ENCODE assay signal across 13 cellular contexts in genomic region chr21:33937931-33938339, GRCh38. TPM values are rescaled to one million over a fixed set of nuclear protein-coding genes. Genes with fewer than 3 reads are reported as not detected.
A peak's percentile ranks its signal among the peaks of the same experiment; 100 is the strongest.
DNase-seq lines count a peak whose midpoint lies in the region; ATAC-seq and TF ChIP-seq lines count a peak whose summit lies in the region.
"Had no signal": no experiment of that assay in that cellular context is flagged by ENCODE, and none has a peak within 500 bp of the region (broad histone marks: within the 10 kb centered on the region; RNA-seq: fewer than 3 reads in every experiment).

No MANE protein-coding gene starts in this region.

- H3K4me3 Mint-ChIP-seq in WTC11, result no peak overlapping the region
- H3K4me3 Mint-ChIP-seq in endothelial cell (ENCODE audit: unreplicated experiment), result no peak overlapping the region
- H3K4me3 Mint-ChIP-seq in neural progenitor cell, result no peak overlapping the region
- H3K4me3 Mint-ChIP-seq: brain had no signal

- CTCF ChIA-PET in WTC11 (lab: Charles Lee), result interaction anchor here (0.6 kb wide), 1 partner anchor 204 kb away, joined by 5 read pairs; no protein-coding TSS in a partner anchor

- H3K4me1 ChIP-seq in effector memory CD4-positive, alpha-beta T cell (ENCODE audit: control insufficient read depth, insufficient read depth, low read length, poor library complexity, severe bottlenecking), result peaks cover 51% of the 10 kb centered on the region
- H3K4me1 ChIP-seq in heart right ventricle (peaks cover 0 to 31% (median 5%) of the 10 kb centered on the region in 9 donors), neural progenitor cell (no peaks in the 10 kb centered on the region)

- no peaks in the 10 kb centered on the region; the same call in 1 of the 2 replicates for H3K27me3 Mint-ChIP-seq in WTC11 (ENCODE audit: low read depth)
- no peaks in the 10 kb centered on the region for H3K27me3 Mint-ChIP-seq in endothelial cell (ENCODE audit: unreplicated experiment)
- H3K27me3 Mint-ChIP-seq in neural progenitor cell (ENCODE audit: insufficient read depth, low read depth), result peaks cover 2% of the 10 kb centered on the region
- H3K27me3 Mint-ChIP-seq: brain had no signal

- ATAC-seq in WTC11 (no peak), heart right ventricle (no peak)

- no peak overlapping the region for H2AFZ ChIP-seq in neural progenitor cell (replicated peaks)
- H2AFZ ChIP-seq: PC-9 had no signal

- no peaks in the 10 kb centered on the region for H3K36me3 ChIP-seq in effector memory CD4-positive, alpha-beta T cell (ENCODE audit: control insufficient read depth, insufficient read depth, low read length)
- H3K36me3 ChIP-seq in heart right ventricle (no peaks in the 10 kb centered on the region), neural progenitor cell (no peaks in the 10 kb centered on the region)
- H3K36me3 ChIP-seq: WERI-Rb-1 had no signal

- peaks cover 15% of the 10 kb centered on the region for H3K79me2 ChIP-seq in neural progenitor cell (ENCODE audit: low read depth)

- H3K4me2 ChIP-seq in neural progenitor cell, result no peak overlapping the region
- H3K4me2 ChIP-seq: PC-9 had no signal

- H4K20me1 ChIP-seq in neural progenitor cell (ENCODE audit: low read depth), result no peaks in the 10 kb centered on the region

- H3K36me3 Mint-ChIP-seq in WTC11 (peaks cover 3% of the 10 kb centered on the region; the same call in 1 of the 2 replicates), endothelial cell (ENCODE audit: low read depth, unreplicated experiment) (no peaks in the 10 kb centered on the region), neural progenitor cell (peaks cover 1% of the 10 kb centered on the region)

- H3K4me3 ChIP-seq in effector memory CD4-positive, alpha-beta T cell (ENCODE audit: insufficient read depth, low read depth, low read length, poor library complexity, severe bottlenecking), result no peak overlapping the region
- H3K4me3 ChIP-seq in heart right ventricle, result no peak overlapping the region
- H3K4me3 ChIP-seq in neural progenitor cell, result no peak overlapping the region
- H3K4me3 ChIP-seq: PC-9 had no signal

- H3K9me3 Mint-ChIP-seq in WTC11, result no peaks in the 10 kb centered on the region
- no peaks in the 10 kb centered on the region for H3K9me3 Mint-ChIP-seq in endothelial cell (ENCODE audit: unreplicated experiment)
- H3K9me3 Mint-ChIP-seq in neural progenitor cell, result peaks cover 6% of the 10 kb centered on the region

- H3F3A ChIP-seq in neural progenitor cell (ENCODE audit: low read depth), result no peaks in the 10 kb centered on the region

- H3K27ac Mint-ChIP-seq in WTC11 (peak overlapping the region; percentile 63; the same call in 1 of the 2 replicates), endothelial cell (ENCODE audit: unreplicated experiment) (no peak overlapping the region), neural progenitor cell (no peak overlapping the region)

- H3K27me3 ChIP-seq in effector memory CD4-positive, alpha-beta T cell (replicated peaks; ENCODE audit: control insufficient read depth, insufficient read depth, low read length, poor library complexity, severe bottlenecking), result no peaks in the 10 kb centered on the region
- H3K27me3 ChIP-seq in heart right ventricle (no peaks in the 10 kb centered on the region), neural progenitor cell (no peaks in the 10 kb centered on the region)

- WGBS in heart right ventricle, 2 donors, result 89 to 90% methylated on average over 14 of the region's 14 CpGs

- H3K27ac ChIP-seq in effector memory CD4-positive, alpha-beta T cell (ENCODE audit: insufficient read depth, low read length, poor library complexity, severe bottlenecking), result peak overlapping the region; percentile 95
- H3K27ac ChIP-seq in heart right ventricle, result peak overlapping the region in 1 of 10 donors; percentile 75
- no peak overlapping the region for H3K27ac ChIP-seq in neural progenitor cell
- H3K27ac ChIP-seq: PC-9, WERI-Rb-1 had no signal

- TF ChIP-seq CTCF in WTC11 (IDR thresholded peaks at IDR 0.05) (no peak), heart right ventricle (IDR thresholded peaks at IDR 0.05) (no peak), endothelial cell (IDR thresholded peaks at IDR 0.05; ENCODE audit: unreplicated experiment) (no peak), neural progenitor cell (IDR thresholded peaks at IDR 0.05) (no peak)

- H3K9me3 ChIP-seq in effector memory CD4-positive, alpha-beta T cell (ENCODE audit: control insufficient read depth, low read length), result no peaks in the 10 kb centered on the region
- H3K9me3 ChIP-seq in heart right ventricle, result no peaks in the 10 kb centered on the region
- no peaks in the 10 kb centered on the region for H3K9me3 ChIP-seq in neural progenitor cell (ENCODE audit: low read depth)

- POLR2A ChIA-PET in WTC11 (lab: Charles Lee), result no interaction called here

- intact Hi-C loops in heart right ventricle (cut with DNase I), result loop anchor here in 4 of 10 donors (5.0 to 10.0 kb wide), 4 partner anchors 127 to 409 kb away; partner anchors contain the start of genes MRPS6 (in 1 of the 4) and SLC5A3 (in 1 of the 4)

- DNase-seq in stimulated activated CD4-positive, alpha-beta T cell treated with anti-CD3 and anti-CD28 coated beads, Interleukin-1b, Interleukin-23, amount 100 ng/mL, for 48 hours, result peak; percentile 69
- no peak for DNase-seq in stimulated activated CD4-positive, alpha-beta T cell treated with anti-CD3 and anti-CD28 coated beads, Interleukin-4, amount 100 ng/mL, for 1 hour
- DNase-seq in WTC11 (ENCODE audit: low spot score), result no peak
- DNase-seq in effector memory CD4-positive, alpha-beta T cell, result peak in 2 of 3 donors; percentile 16 to 50
- DNase-seq in heart right ventricle, result no peak
- no peak for DNase-seq in endothelial cell (ENCODE audit: low spot score)
- no peak for DNase-seq in NCI-H1436 (lab: John Stamatoyannopoulos, UW)
- DNase-seq in neural progenitor cell (ENCODE audit: low spot score), result no peak
- DNase-seq: GF-D8, NCI-H2081 treated with DMSO at 0.1 percent for 48 hours, PC-9, WERI-Rb-1 had no signal

- H3K4me1 Mint-ChIP-seq in WTC11 (peaks cover 28% of the 10 kb centered on the region), endothelial cell (ENCODE audit: unreplicated experiment) (peaks cover 5% of the 10 kb centered on the region), neural progenitor cell (peaks cover 23% of the 10 kb centered on the region)

- H3K9ac ChIP-seq in neural progenitor cell, result no peak overlapping the region

TF ChIP-seq in WTC11, 78 proteins besides CTCF, POLR2A, EP300 and RAD21:
- TF ChIP-seq FOXP4 (CRISPR knock-in tag; IDR thresholded peaks at IDR 0.05), result no peak

RNA-seq across cellular contexts. Expression of gene ATP5PO, which starts 22.3 kb away (rescaled TPM):
- total RNA-seq in WTC11 (2021) (264 to 296 TPM (median 293 TPM) in 3 replicates), heart right ventricle (100 to 1,000 TPM; 551 to 977 (median 851) TPM), endothelial cell (ENCODE audit: unreplicated experiment) (218 TPM), neural progenitor cell (ENCODE audit: low replicate concordance) (271 and 309 TPM in 2 replicates)
- polyA plus RNA-seq in heart right ventricle, result 1,000 to 10,000 TPM in 1 of 2 donors, 100 to 1,000 TPM in 1; 893 to 1,557 TPM

Comparison
In these comparisons a context has a peak if more than half of its experiments do, and no peak if none do; other contexts are left out.
1. DNase-seq: peak in stimulated activated CD4-positive, alpha-beta T cell treated with anti-CD3 and anti-CD28 coated beads, Interleukin-1b, Interleukin-23, amount 100 ng/mL, for 48 hours (single experiment) and effector memory CD4-positive, alpha-beta T cell (2 of 3); none in stimulated activated CD4-positive, alpha-beta T cell treated with anti-CD3 and anti-CD28 coated beads, Interleukin-4, amount 100 ng/mL, for 1 hour (single experiment), WTC11 (single experiment), heart right ventricle (0 of 2), endothelial cell (single experiment), NCI-H1436 (single experiment) and neural progenitor cell (single experiment).